Comparison of ENCODE assay signal across 8 cellular contexts in genomic region chr10:79331709-79332108, GRCh38. TPM values are rescaled to one million over a fixed set of nuclear protein-coding genes. Genes with fewer than 3 reads are reported as not detected.
A peak's percentile ranks its signal among the peaks of the same experiment; 100 is the strongest.
DNase-seq lines count a peak whose midpoint lies in the region; ATAC-seq and FAIRE-seq lines count a peak whose summit lies in the region.

No MANE protein-coding gene starts in this region.

- peak; percentile 90 for FAIRE-seq in GM19239 (lab: Jason Lieb, UNC)

- in situ Hi-C loops in ACHN (cut with HindIII; ENCODE audit: low pct_ligation_motif_present, low pct_unique_long_range_greater_than_20kb, low sequenced_read_pairs): no loop called here

- intact Hi-C loops in activated CD4-positive, alpha-beta T cell treated with anti-CD3 and anti-CD28 coated beads, Interleukin-2, amount 10 ng/mL, durations not matched to agents 24 days and 14 days (cut with micrococcal nuclease): loop anchor here (1.0 to 10.0 kb wide), 7 partner anchors 8 to 754 kb away; partner anchors contain the start of genes PPIF and ZMIZ1

- H3K27me3 Mint-ChIP-seq in activated CD4-positive, alpha-beta T cell treated with anti-CD3 and anti-CD28 coated beads, Interleukin-2, amount 10 ng/mL, durations not matched to agents 24 days and 14 days: no peaks in the 10 kb centered on the region

- H3K4me1 Mint-ChIP-seq in activated CD4-positive, alpha-beta T cell treated with anti-CD3 and anti-CD28 coated beads, Interleukin-2, amount 10 ng/mL, durations not matched to agents 24 days and 14 days: peaks cover 57% of the 10 kb centered on the region

- peak overlapping the region; percentile 56 for H3K4me3 Mint-ChIP-seq in activated CD4-positive, alpha-beta T cell treated with anti-CD3 and anti-CD28 coated beads, Interleukin-2, amount 10 ng/mL, durations not matched to agents 24 days and 14 days

- peaks cover 5% of the 10 kb centered on the region for H3K36me3 Mint-ChIP-seq in activated CD4-positive, alpha-beta T cell treated with anti-CD3 and anti-CD28 coated beads, Interleukin-2, amount 10 ng/mL, durations not matched to agents 24 days and 14 days (ENCODE audit: low read depth)

- H3K9me3 Mint-ChIP-seq in activated CD4-positive, alpha-beta T cell treated with anti-CD3 and anti-CD28 coated beads, Interleukin-2, amount 10 ng/mL, durations not matched to agents 24 days and 14 days: peaks cover 9% of the 10 kb centered on the region

- ATAC-seq in HG03469 (IDR thresholded peaks at IDR 0.05; ENCODE audit: unreplicated experiment) (peak; percentile 75), HG03135 (IDR thresholded peaks at IDR 0.05; ENCODE audit: unreplicated experiment) (no peak)

- H3K27ac Mint-ChIP-seq in activated CD4-positive, alpha-beta T cell treated with anti-CD3 and anti-CD28 coated beads, Interleukin-2, amount 10 ng/mL, durations not matched to agents 24 days and 14 days: peak overlapping the region; percentile 95

- DNase-seq in ACHN (peak; percentile 27), GM19239 (ENCODE audit: insufficient read length, low spot score) (no peak), fibroblast of gingiva (ENCODE audit: low read depth) (peak; percentile 87), SKM-1 treated with dmso at 0.1 percent for 144 hours (lab: John Stamatoyannopoulos, UW; ENCODE audit: unreplicated experiment) (no peak)
- peak; percentile 95 for DNase-seq in activated CD4-positive, alpha-beta T cell treated with anti-CD3 and anti-CD28 coated beads, Interleukin-2, amount 10 ng/mL, durations not matched to agents 24 days and 14 days
- peak; percentile 79 for DNase-seq in stimulated activated CD4-positive, alpha-beta T cell treated with anti-CD3 and anti-CD28 coated beads, Interleukin-4, amount 100 ng/mL, for 1 hour

RNA-seq across cellular contexts. Expression of gene PPIF, which starts 15.6 kb away (rescaled TPM):
- total RNA-seq in activated CD4-positive, alpha-beta T cell treated with anti-CD3 and anti-CD28 coated beads, Interleukin-2, amount 10 ng/mL, durations not matched to agents 24 days and 14 days: 157 and 161 TPM in 2 replicates

Comparison
In these comparisons a context has a peak if more than half of its experiments do, and no peak if none do; other contexts are left out.
1. DNase-seq: peak in ACHN (single experiment), activated CD4-positive, alpha-beta T cell treated with anti-CD3 and anti-CD28 coated beads, Interleukin-2, amount 10 ng/mL, durations not matched to agents 24 days and 14 days (single experiment), fibroblast of gingiva (single experiment) and stimulated activated CD4-positive, alpha-beta T cell treated with anti-CD3 and anti-CD28 coated beads, Interleukin-4, amount 100 ng/mL, for 1 hour (single experiment); none in GM19239 (single experiment) and SKM-1 treated with dmso at 0.1 percent for 144 hours (single experiment).